ENCODE assay signal across 8 cellular contexts in genomic region chr15:29252231-29252630, GRCh38.
"Had no signal": no experiment of that assay in that cellular context is flagged by ENCODE, and none has a peak within 500 bp of the region (broad histone marks: within the 10 kb centered on the region; RNA-seq: fewer than 3 reads in every experiment).

No MANE protein-coding gene starts in this region.

- H3K4me3 ChIP-seq: GM23248, HAP-1 had no signal

- H3K36me3 ChIP-seq: HAP-1 had no signal

- ATAC-seq: HCT116 had no signal

- H2AFZ ChIP-seq: GM23248 had no signal

- H3K27ac ChIP-seq: GM23248, HL-60 had no signal

- H3K9me3 ChIP-seq: HAP-1 had no signal

- H3K9ac ChIP-seq: GM23248 had no signal

- H3K4me1 ChIP-seq: HAP-1 had no signal

- DNase-seq: GM23248, GOT3, H7, HFFc6, IMR-90 had no signal
